In the genomic region with DNA sequence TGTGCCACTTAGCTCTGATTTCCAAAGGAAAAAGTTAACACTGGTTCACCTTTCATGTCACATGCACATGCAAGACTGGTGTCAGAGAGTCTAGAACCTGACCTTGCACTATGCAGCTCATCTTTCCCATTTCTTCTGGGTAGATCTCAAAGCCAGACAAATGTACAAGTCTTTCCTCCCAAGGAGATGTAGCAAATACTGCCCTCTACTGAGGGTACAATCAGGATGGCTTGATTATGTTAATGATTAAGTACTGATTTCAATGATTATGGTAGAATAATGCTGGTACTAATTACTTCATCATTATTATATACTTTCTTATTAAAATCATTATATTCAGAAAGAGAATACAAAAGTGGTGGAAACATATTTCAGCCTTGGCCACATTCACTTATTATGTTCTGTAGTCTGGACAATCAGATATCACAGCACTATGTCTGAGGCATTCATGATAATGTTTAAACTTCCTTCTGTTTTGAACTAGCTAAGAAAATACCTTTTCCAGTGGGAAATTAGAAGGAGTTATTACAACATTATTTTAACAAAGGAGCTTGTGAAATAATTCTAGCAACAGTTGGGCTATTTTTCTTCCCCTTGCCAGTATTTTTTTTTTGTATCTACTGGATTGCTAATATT, we compare ENCODE assay signal across 8 cellular contexts.
DNase-seq lines count a peak whose midpoint lies in the region; ATAC-seq and TF ChIP-seq lines count a peak whose summit lies in the region.

No MANE protein-coding gene starts in this region.

- POLR2A ChIA-PET in AG04450 (lab: Yijun Ruan, JAX), result no interaction called here

- no peaks in the 10 kb centered on the region for H3K79me2 ChIP-seq in mammary epithelial cell (ENCODE audit: insufficient read depth, low read length)

- intact Hi-C loops in mammary epithelial cell (cut with micrococcal nuclease), result loop anchor here (1.0 kb wide), 3 partner anchors 232 to 512 kb away; no protein-coding TSS in a partner anchor

- TF ChIP-seq CTCF in AG04450 (IDR thresholded peaks at IDR 0.05; ENCODE audit: low read depth, low read length) (peak; percentile 70), GM12872 (IDR thresholded peaks at IDR 0.05; ENCODE audit: insufficient read depth, low read depth, low read length) (peak; percentile 44), mammary epithelial cell (conservative IDR thresholded peaks at IDR 0.05 in 1 of 2, IDR thresholded peaks at IDR 0.05 in 1 of 2; ENCODE audit: extremely low read depth in 1 of 2, insufficient read depth in 1 of 2, low read depth in 1 of 2, low read length in 2 of 2) (peak; percentile 73 to 76), lung (IDR thresholded peaks at IDR 0.05; ENCODE audit: control extremely low read depth, extremely low read depth) (peak; percentile 39), omental fat pad (IDR thresholded peaks at IDR 0.05) (no peak)

- H3K4me1 ChIP-seq in mammary epithelial cell (ENCODE audit: insufficient read depth, low read length) (no peaks in the 10 kb centered on the region), lung (ENCODE audit: control insufficient read depth in 2 of 2, insufficient read depth in 2 of 2, low read length in 2 of 2) (no peaks in the 10 kb centered on the region)

- H3K27ac ChIP-seq in AG04450 (ENCODE audit: low read depth, low read length) (no peak overlapping the region), mammary epithelial cell (ENCODE audit: insufficient read depth, low read depth, low read length) (no peak overlapping the region), lung (ENCODE audit: low read depth in 1 of 2, low read length in 1 of 2) (no peak overlapping the region)

- no TSS peak for BruUV-seq in mammary epithelial cell (replicated peaks; lab: Mats Ljungman, UMichigan)

- no peak overlapping the region for H3K4me2 ChIP-seq in mammary epithelial cell (ENCODE audit: insufficient read depth, low read depth, low read length)

- dilution Hi-C loops in mammary epithelial cell (cut with HindIII; ENCODE audit: low sequenced_read_pairs), result no loop called here

- H3K9ac ChIP-seq in mammary epithelial cell (ENCODE audit: insufficient read depth, low read length), result no peak overlapping the region

- ATAC-seq in lung (ENCODE audit: insufficient read depth, low FRiP score) (peak; percentile 69), GM21529 (IDR thresholded peaks at IDR 0.05; ENCODE audit: unreplicated experiment) (no peak), omental fat pad (ENCODE audit: low FRiP score) (no peak)

- H3K27me3 ChIP-seq in AG04450 (ENCODE audit: control insufficient read depth, insufficient read depth, low read length) (no peaks in the 10 kb centered on the region), mammary epithelial cell (ENCODE audit: insufficient read depth, low read length) (no peaks in the 10 kb centered on the region), lung (ENCODE audit: control insufficient read depth, insufficient read depth) (no peaks in the 10 kb centered on the region)

- in situ Hi-C loops in mammary epithelial cell (cut with MboI; ENCODE audit: low sequenced_read_pairs in 2 of 2), result loop anchor here (10.0 to 25.0 kb wide), 2 partner anchors 230 to 377 kb away; a partner anchor contains a TSS

- CTCF ChIA-PET in AG04450 (lab: Charles Lee), result interaction anchor here (0.6 to 3.9 kb wide), 73 partner anchors 9 to 686 kb away, joined by 3 to 98 read pairs (median 4); a partner anchor contains a TSS
- CTCF ChIA-PET in mammary epithelial cell (lab: Charles Lee; ENCODE audit: low non-redundant PET), result interaction anchor here (0.5 to 1.2 kb wide), 7 partner anchors 129 to 534 kb away, joined by 3 to 7 read pairs (median 4); a partner anchor contains a TSS

- no peaks in the 10 kb centered on the region for H3K36me3 ChIP-seq in mammary epithelial cell (ENCODE audit: insufficient read depth, low read length)
- peaks cover 0 to 1% of the 10 kb centered on the region in 2 donors for H3K36me3 ChIP-seq in lung (ENCODE audit: control insufficient read depth in 2 of 2, insufficient read depth in 2 of 2, low read length in 2 of 2)

- no peaks in the 10 kb centered on the region for H3K9me3 ChIP-seq in AG04450 (ENCODE audit: control insufficient read depth, insufficient read depth, low read length)
- no peaks in the 10 kb centered on the region for H3K9me3 ChIP-seq in mammary epithelial cell (replicated peaks; ENCODE audit: insufficient read depth, low read length)
- H3K9me3 ChIP-seq in lung (ENCODE audit: control insufficient read depth in 2 of 2, insufficient read depth in 1 of 2, low read length in 1 of 2), result no peaks in the 10 kb centered on the region

- no peak overlapping the region for H3K4me3 ChIP-seq in AG04450 (ENCODE audit: low read depth, low read length)
- H3K4me3 ChIP-seq in mammary epithelial cell (replicated peaks in 1 of 3; ENCODE audit: insufficient read depth in 1 of 3, low read depth in 2 of 3, low read length in 3 of 3), result no peak overlapping the region
- H3K4me3 ChIP-seq in lung, result no peak overlapping the region

- H2AFZ ChIP-seq in mammary epithelial cell (ENCODE audit: low read depth, low read length), result no peak overlapping the region

- DNase-seq in AG04450 (ENCODE audit: low read depth, low spot score) (peak; percentile 7), NCI-H460 (ENCODE audit: extremely low read depth, low read depth) (peak; percentile 35), mammary epithelial cell (peak; percentile 37), lung (ENCODE audit: low spot score) (no peak), omental fat pad (ENCODE audit: low spot score) (no peak)
- no peak for DNase-seq in activated naive CD4-positive, alpha-beta T cell treated with anti-CD3 and anti-CD28 coated beads, Interleukin-2, amount 50 U/mL, for 16 hours

- H4K20me1 ChIP-seq in mammary epithelial cell (ENCODE audit: insufficient read depth, low read length), result no peaks in the 10 kb centered on the region

Comparison
In these comparisons a context has a peak if more than half of its experiments do, and no peak if none do; other contexts are left out.
1. DNase-seq: peak in AG04450 (single experiment), NCI-H460 (single experiment) and mammary epithelial cell (single experiment); none in lung (single experiment), activated naive CD4-positive, alpha-beta T cell treated with anti-CD3 and anti-CD28 coated beads, Interleukin-2, amount 50 U/mL, for 16 hours (single experiment) and omental fat pad (single experiment).
2. CTCF ChIP-seq: peak in AG04450 (single experiment), GM12872 (single experiment), mammary epithelial cell (2 of 2) and lung (single experiment); none in omental fat pad (0 of 3).